15 cellular contexts compared by ENCODE assay signal in the genomic region with DNA sequence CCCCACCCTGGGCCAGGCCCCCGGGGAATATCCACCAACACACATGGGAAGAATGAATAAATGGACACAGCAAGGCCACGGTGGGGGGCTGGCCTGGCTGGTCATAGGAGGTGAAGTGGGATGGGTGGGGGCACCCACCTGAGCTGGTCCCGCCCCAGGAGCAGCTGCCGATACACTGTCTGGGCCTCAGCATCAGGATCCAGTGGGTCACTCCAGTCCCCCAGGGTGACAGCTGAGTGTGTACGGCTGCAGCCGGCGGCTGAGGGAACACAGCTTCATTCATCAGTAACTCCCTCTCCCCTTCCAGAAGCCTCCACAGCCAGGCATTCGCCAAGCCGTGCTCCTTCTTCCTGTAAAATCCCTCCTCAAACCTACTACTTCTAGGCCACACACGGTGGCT. TPM values are rescaled to one million over a fixed set of nuclear protein-coding genes. Genes with fewer than 3 reads are reported as not detected.
A peak's percentile ranks its signal among the peaks of the same experiment; 100 is the strongest.
DNase-seq lines count a peak whose midpoint lies in the region; ATAC-seq and TF ChIP-seq lines count a peak whose summit lies in the region.
"Had no signal": no experiment of that assay in that cellular context is flagged by ENCODE, and none has a peak within 500 bp of the region (broad histone marks: within the 10 kb centered on the region; RNA-seq: fewer than 3 reads in every experiment).

No MANE protein-coding gene starts in this region.

- no peaks in the 10 kb centered on the region for H3K9me3 ChIP-seq in CD4-positive, alpha-beta T cell (ENCODE audit: control insufficient read depth, low read length)
- H3K9me3 ChIP-seq in OCI-LY1 (ENCODE audit: low read length) = no peaks in the 10 kb centered on the region
- H3K9me3 ChIP-seq: A549 had no signal

- H3K4me3 Mint-ChIP-seq in CD4-positive, alpha-beta T cell = no peak overlapping the region
- peak overlapping the region in 1 of 2 donors; percentile 29 for H3K4me3 Mint-ChIP-seq in stimulated activated naive B cell treated with anti-CD40 and anti-IgM and Interleukin-4, amounts not matched to agents 10 μg/mL and 1 μg/mL and 100 μg/mL, for 72 hours
- no peak overlapping the region for H3K4me3 Mint-ChIP-seq in WTC11
- H3K4me3 Mint-ChIP-seq: GM23338, H9, IgD-negative memory B cell had no signal

- no peak for TF ChIP-seq CTCF in CD4-positive, alpha-beta T cell (IDR thresholded peaks at IDR 0.05)
- no peak for TF ChIP-seq CTCF in OCI-LY1 (IDR thresholded peaks at IDR 0.05; ENCODE audit: low read length)
- TF ChIP-seq CTCF in WTC11 (IDR thresholded peaks at IDR 0.05) = no peak

- H3K27ac ChIP-seq in CD4-positive, alpha-beta T cell (ENCODE audit: low read depth, low read length) = no peak overlapping the region
- peak overlapping the region; percentile 87 for H3K27ac ChIP-seq in OCI-LY1 (ENCODE audit: low read depth, low read length, poor library complexity, severe bottlenecking)
- H3K27ac ChIP-seq: A549 had no signal

- no peak for DNase-seq in CD4-positive, alpha-beta T cell
- DNase-seq in islet precursor cell = peak; percentile 56
- DNase-seq in stimulated activated naive B cell treated with anti-CD40 and anti-IgM and Interleukin-4, amounts not matched to agents 10 μg/mL and 1 μg/mL and 100 μg/mL, for 72 hours = no peak
- DNase-seq in RPMI8226 = no peak
- DNase-seq in 8988T = no peak
- DNase-seq in WTC11 (ENCODE audit: low spot score) = no peak
- DNase-seq: Calu3, DMS79, EL, H9 had no signal

- peaks cover 14% of the 10 kb centered on the region; the same call in 1 of the 2 replicates for H3F3A ChIP-seq in OCI-LY1 (ENCODE audit: insufficient read depth, low read length)

- ATAC-seq in CD4-positive, alpha-beta T cell (ENCODE audit: poor library complexity) = no peak
- no peak for ATAC-seq in stimulated activated naive B cell treated with anti-CD40 and anti-IgM and Interleukin-4, amounts not matched to agents 10 μg/mL and 1 μg/mL and 100 μg/mL, for 72 hours (replicated peaks)
- no peak for ATAC-seq in WTC11
- ATAC-seq: A549, GM23338 had no signal

- no peak overlapping the region for H2AFZ ChIP-seq in OCI-LY1 (ENCODE audit: low read length)
- H2AFZ ChIP-seq: GM23338 had no signal

- no peaks in the 10 kb centered on the region for H3K9me2 ChIP-seq in OCI-LY1 (ENCODE audit: low read depth, low read length)

- no peaks in the 10 kb centered on the region for H3K79me2 ChIP-seq in OCI-LY1 (ENCODE audit: insufficient read depth, low read length)

- H3K4me2 ChIP-seq in OCI-LY1 (ENCODE audit: low read length) = no peak overlapping the region
- H3K4me2 ChIP-seq: A549, GM23338 had no signal

- peaks cover 33% of the 10 kb centered on the region for H3K4me1 Mint-ChIP-seq in CD4-positive, alpha-beta T cell (ENCODE audit: low read depth)
- H3K4me1 Mint-ChIP-seq in stimulated activated naive B cell treated with anti-CD40 and anti-IgM and Interleukin-4, amounts not matched to agents 10 μg/mL and 1 μg/mL and 100 μg/mL, for 72 hours = peaks cover 33 to 73% of the 10 kb centered on the region in 2 donors
- peaks cover 11% of the 10 kb centered on the region for H3K4me1 Mint-ChIP-seq in WTC11

- H4K20me1 ChIP-seq in OCI-LY1 (ENCODE audit: insufficient read depth, low read length) = no peaks in the 10 kb centered on the region

- intact Hi-C loops in CD4-positive, alpha-beta T cell (cut with DNase I, micrococcal nuclease) = loop anchor here in 1 of 2 experiments (5.0 kb wide), 1 partner anchor 109 kb away; no protein-coding TSS in a partner anchor

- peaks cover 74% of the 10 kb centered on the region for H3K4me1 ChIP-seq in OCI-LY1 (ENCODE audit: insufficient read depth, low read length, severe bottlenecking)

- no peaks in the 10 kb centered on the region for H3K9me3 Mint-ChIP-seq in CD4-positive, alpha-beta T cell
- H3K9me3 Mint-ChIP-seq in stimulated activated naive B cell treated with anti-CD40 and anti-IgM and Interleukin-4, amounts not matched to agents 10 μg/mL and 1 μg/mL and 100 μg/mL, for 72 hours = no peaks in the 10 kb centered on the region
- no peaks in the 10 kb centered on the region for H3K9me3 Mint-ChIP-seq in WTC11
- H3K9me3 Mint-ChIP-seq: H9, IgD-negative memory B cell had no signal

- POLR2A ChIA-PET in CD4-positive, alpha-beta T cell (lab: Charles Lee) = no interaction called here
- POLR2A ChIA-PET in WTC11 (lab: Charles Lee) = interaction anchor here (0.7 kb wide), 1 partner anchor 308 kb away, joined by 3 read pairs; no protein-coding TSS in a partner anchor

- H3K27me3 Mint-ChIP-seq in CD4-positive, alpha-beta T cell = no peaks in the 10 kb centered on the region
- H3K27me3 Mint-ChIP-seq in stimulated activated naive B cell treated with anti-CD40 and anti-IgM and Interleukin-4, amounts not matched to agents 10 μg/mL and 1 μg/mL and 100 μg/mL, for 72 hours = peaks cover 0 to 5% of the 10 kb centered on the region in 2 donors
- H3K27me3 Mint-ChIP-seq in WTC11 (ENCODE audit: low read depth) = no peaks in the 10 kb centered on the region; the same call in 1 of the 2 replicates
- H3K27me3 Mint-ChIP-seq: IgD-negative memory B cell had no signal

- peaks cover 59% of the 10 kb centered on the region for H3K36me3 ChIP-seq in OCI-LY1 (ENCODE audit: insufficient read depth, low read length)

- H3K27me3 ChIP-seq in CD4-positive, alpha-beta T cell (ENCODE audit: control insufficient read depth, insufficient read depth, low read length) = no peaks in the 10 kb centered on the region
- no peaks in the 10 kb centered on the region for H3K27me3 ChIP-seq in OCI-LY1 (ENCODE audit: insufficient read depth, low read length)

- peak overlapping the region; percentile 47 for H3K27ac Mint-ChIP-seq in CD4-positive, alpha-beta T cell
- peak overlapping the region; percentile 37 for H3K27ac Mint-ChIP-seq in stimulated activated naive B cell treated with anti-CD40 and anti-IgM and Interleukin-4, amounts not matched to agents 10 μg/mL and 1 μg/mL and 100 μg/mL, for 72 hours
- no peak overlapping the region for H3K27ac Mint-ChIP-seq in WTC11
- H3K27ac Mint-ChIP-seq: GM23338, H9 had no signal

- no peak overlapping the region for H3K4me3 ChIP-seq in OCI-LY1 (ENCODE audit: low read depth, low read length, poor library complexity, severe bottlenecking)
- H3K4me3 ChIP-seq: A549, GM23338 had no signal

- no peak overlapping the region; the same call in 1 of the 2 replicates for H3K9ac ChIP-seq in OCI-LY1 (ENCODE audit: low read length)

- CTCF ChIA-PET in CD4-positive, alpha-beta T cell (lab: Charles Lee) = no interaction called here
- CTCF ChIA-PET in WTC11 (lab: Charles Lee) = interaction anchor here (0.7 to 2.0 kb wide), 6 partner anchors 9 to 109 kb away, joined by 3 to 5 read pairs (median 4); partner anchors contain the start of gene RASAL1

- no peaks in the 10 kb centered on the region for H3K36me3 Mint-ChIP-seq in CD4-positive, alpha-beta T cell (ENCODE audit: low read depth)
- peaks cover 54 to 64% of the 10 kb centered on the region in 2 donors for H3K36me3 Mint-ChIP-seq in stimulated activated naive B cell treated with anti-CD40 and anti-IgM and Interleukin-4, amounts not matched to agents 10 μg/mL and 1 μg/mL and 100 μg/mL, for 72 hours
- no peaks in the 10 kb centered on the region for H3K36me3 Mint-ChIP-seq in WTC11

TF ChIP-seq in WTC11, 78 proteins besides CTCF, POLR2A, EP300 and RAD21:
- no peak for TF ChIP-seq NR1H2 (CRISPR knock-in tag; IDR thresholded peaks at IDR 0.05)

RNA-seq across cellular contexts. Expression of gene RASAL1, which starts 33.8 kb away (rescaled TPM):
- 1 to 10 TPM; 1.2 to 2.7 TPM for total RNA-seq in CD4-positive, alpha-beta T cell
- 6.9 to 8.1 TPM (median 8.0 TPM) in 3 replicates for total RNA-seq in WTC11 (2021)
- total RNA-seq: HT1080 had no signal

RNA-seq across cellular contexts. Expression of gene DTX1, which starts 45.2 kb away (rescaled TPM):
- total RNA-seq in CD4-positive, alpha-beta T cell = 10 to 100 TPM; 14.0 to 14.2 TPM
- 6.2 to 9.2 TPM (median 7.7 TPM) in 3 replicates for total RNA-seq in WTC11 (2021)
- total RNA-seq: Calu3 had no signal

RNA-seq across cellular contexts. Expression of gene CFAP73, which starts 47.8 kb away (rescaled TPM):
- 1 to 10 TPM in 1 of 2 experiments, under 1 TPM in 1; 0.92 to 1.2 TPM for total RNA-seq in CD4-positive, alpha-beta T cell
- total RNA-seq in WTC11 (2021) = 0.30 to 0.94 TPM (median 0.37 TPM) in 3 replicates
- total RNA-seq: H9, HT1080 had no signal
